ENCODE assay signal across 12 cellular contexts in genomic region chr3:40920041-40920440, GRCh38.
DNase-seq lines count a peak whose midpoint lies in the region; TF ChIP-seq lines count a peak whose summit lies in the region.
"Had no signal": no experiment of that assay in that cellular context is flagged by ENCODE, and none has a peak within 500 bp of the region (broad histone marks: within the 10 kb centered on the region; RNA-seq: fewer than 3 reads in every experiment).

No MANE protein-coding gene starts in this region.

- no peaks in the 10 kb centered on the region for H3K36me3 Mint-ChIP-seq in activated T-helper 1 cell treated with anti-CD3 and anti-CD28 coated beads, Interleukin-12 subunit alpha, Interleukin-12 subunit beta, Interleukin-2, Interleukin-4 antibody, amounts not matched to agents 30 ng/mL and 10 ng/mL and 1 ng/mL, durations not matched to agents 14 hours and 24 hours and 36 hours (ENCODE audit: low read depth)
- H3K36me3 Mint-ChIP-seq in endothelial cell (ENCODE audit: low read depth, unreplicated experiment), result peaks cover 5% of the 10 kb centered on the region

- CTCF ChIA-PET in HEK293 (lab: Yijun Ruan, JAX), result interaction anchor here (0.5 kb wide), 1 partner anchor 25 kb away, joined by 3 read pairs; no protein-coding TSS in a partner anchor

- H3K27ac ChIP-seq in HEK293 (ENCODE audit: extremely low read depth, low read depth, low read length) (no peak overlapping the region), thyroid gland (no peak overlapping the region)

- 81 to 86% methylated on average over 2 of the region's 2 CpGs for WGBS in thyroid gland, 2 donors

- intact Hi-C loops in activated T-helper 1 cell treated with anti-CD3 and anti-CD28 coated beads, Interleukin-12 subunit alpha, Interleukin-12 subunit beta, Interleukin-2, Interleukin-4 antibody, amounts not matched to agents 30 ng/mL and 10 ng/mL and 1 ng/mL, durations not matched to agents 14 hours and 24 hours and 36 hours (cut with micrococcal nuclease), result no loop called here
- intact Hi-C loops in thyroid gland (cut with DNase I), result no loop called here

- H3K36me3 ChIP-seq in HEK293 (ENCODE audit: control insufficient read depth in 2 of 2, insufficient read depth in 1 of 2, low read length in 2 of 2), result no peaks in the 10 kb centered on the region
- H3K36me3 ChIP-seq in adipocyte (ENCODE audit: control insufficient read depth, insufficient read depth, low read length, severe bottlenecking), result no peaks in the 10 kb centered on the region
- H3K36me3 ChIP-seq in thyroid gland, result no peaks in the 10 kb centered on the region

- H3K4me3 ChIP-seq in HEK293 (ENCODE audit: low read depth, low read length) (no peak overlapping the region), adipocyte (ENCODE audit: low read length) (no peak overlapping the region), thyroid gland (replicated peaks in 1 of 3) (no peak overlapping the region)

- POLR2A ChIA-PET in HEK293 (lab: Yijun Ruan, JAX), result no interaction called here

- no peak overlapping the region for H3K4me3 Mint-ChIP-seq in activated T-helper 1 cell treated with anti-CD3 and anti-CD28 coated beads, Interleukin-12 subunit alpha, Interleukin-12 subunit beta, Interleukin-2, Interleukin-4 antibody, amounts not matched to agents 30 ng/mL and 10 ng/mL and 1 ng/mL, durations not matched to agents 14 hours and 24 hours and 36 hours
- H3K4me3 Mint-ChIP-seq in endothelial cell (ENCODE audit: unreplicated experiment), result no peak overlapping the region
- H3K4me3 Mint-ChIP-seq: activated CD8-positive, alpha-beta T cell treated with anti-CD3 and anti-CD28 coated beads, Interleukin-2, amount 10 ng/mL, durations not matched to agents 7 days and 5 days; B cell; T-helper 17 cell had no signal

- no peak overlapping the region for H3K27ac Mint-ChIP-seq in activated T-helper 1 cell treated with anti-CD3 and anti-CD28 coated beads, Interleukin-12 subunit alpha, Interleukin-12 subunit beta, Interleukin-2, Interleukin-4 antibody, amounts not matched to agents 30 ng/mL and 10 ng/mL and 1 ng/mL, durations not matched to agents 14 hours and 24 hours and 36 hours
- no peak overlapping the region for H3K27ac Mint-ChIP-seq in endothelial cell (ENCODE audit: unreplicated experiment)
- H3K27ac Mint-ChIP-seq: activated CD8-positive, alpha-beta T cell treated with anti-CD3 and anti-CD28 coated beads, Interleukin-2, amount 10 ng/mL, durations not matched to agents 7 days and 5 days; B cell; T-helper 17 cell had no signal

- DNase-seq in COLO829 (ENCODE audit: low spot score) (peak; percentile 50), adipocyte (ENCODE audit: low read depth) (peak; percentile 1), iPS DF 4.7 (ENCODE audit: extremely low read depth, low spot score) (peak; percentile 53), endothelial cell (ENCODE audit: low spot score) (no peak), thyroid gland (no peak), putamen (ENCODE audit: low spot score) (no peak)
- no peak for DNase-seq in activated T-helper 1 cell treated with anti-CD3 and anti-CD28 coated beads, Interleukin-12 subunit alpha, Interleukin-12 subunit beta, Interleukin-2, Interleukin-4 antibody, amounts not matched to agents 30 ng/mL and 10 ng/mL and 1 ng/mL, durations not matched to agents 14 hours and 24 hours and 36 hours (ENCODE audit: low spot score)
- DNase-seq: activated CD8-positive, alpha-beta T cell treated with anti-CD3 and anti-CD28 coated beads, Interleukin-2, amount 10 ng/mL, durations not matched to agents 7 days and 5 days; NCI-H1694 treated with DMSO at 0.1 percent for 48 hours; T-helper 17 cell had no signal

- no peaks in the 10 kb centered on the region for H3K27me3 Mint-ChIP-seq in activated T-helper 1 cell treated with anti-CD3 and anti-CD28 coated beads, Interleukin-12 subunit alpha, Interleukin-12 subunit beta, Interleukin-2, Interleukin-4 antibody, amounts not matched to agents 30 ng/mL and 10 ng/mL and 1 ng/mL, durations not matched to agents 14 hours and 24 hours and 36 hours (ENCODE audit: insufficient read depth)
- H3K27me3 Mint-ChIP-seq in endothelial cell (ENCODE audit: unreplicated experiment), result peaks cover 2% of the 10 kb centered on the region

- H3K9ac ChIP-seq in adipocyte (ENCODE audit: low read length), result no peak overlapping the region

- no peaks in the 10 kb centered on the region; the same call in 1 of the 2 replicates for H3K4me1 ChIP-seq in HEK293 (ENCODE audit: control insufficient read depth, insufficient read depth, low read length)
- H3K4me1 ChIP-seq in adipocyte (ENCODE audit: control insufficient read depth, insufficient read depth, low read length), result peaks cover 3% of the 10 kb centered on the region
- H3K4me1 ChIP-seq in thyroid gland, result peaks cover 12 to 13% of the 10 kb centered on the region in 2 donors

- TF ChIP-seq CTCF in HEK293 (tag by site-specific recombination; IDR thresholded peaks at IDR 0.05) (no peak), endothelial cell (IDR thresholded peaks at IDR 0.05; ENCODE audit: unreplicated experiment) (no peak), thyroid gland (IDR thresholded peaks at IDR 0.05) (no peak)

- no peaks in the 10 kb centered on the region for H3K9me3 Mint-ChIP-seq in activated T-helper 1 cell treated with anti-CD3 and anti-CD28 coated beads, Interleukin-12 subunit alpha, Interleukin-12 subunit beta, Interleukin-2, Interleukin-4 antibody, amounts not matched to agents 30 ng/mL and 10 ng/mL and 1 ng/mL, durations not matched to agents 14 hours and 24 hours and 36 hours
- no peaks in the 10 kb centered on the region for H3K9me3 Mint-ChIP-seq in endothelial cell (ENCODE audit: unreplicated experiment)

- H3K9me3 ChIP-seq in HEK293 (ENCODE audit: control insufficient read depth, insufficient read depth, low read depth, low read length) (no peaks in the 10 kb centered on the region), adipocyte (ENCODE audit: control insufficient read depth, low read length) (no peaks in the 10 kb centered on the region), thyroid gland (no peaks in the 10 kb centered on the region)

- H3K4me1 Mint-ChIP-seq in activated T-helper 1 cell treated with anti-CD3 and anti-CD28 coated beads, Interleukin-12 subunit alpha, Interleukin-12 subunit beta, Interleukin-2, Interleukin-4 antibody, amounts not matched to agents 30 ng/mL and 10 ng/mL and 1 ng/mL, durations not matched to agents 14 hours and 24 hours and 36 hours (ENCODE audit: low read depth), result no peaks in the 10 kb centered on the region
- peaks cover 15% of the 10 kb centered on the region for H3K4me1 Mint-ChIP-seq in endothelial cell (ENCODE audit: unreplicated experiment)
- H3K4me1 Mint-ChIP-seq: T-helper 17 cell had no signal

- no peaks in the 10 kb centered on the region for H3K27me3 ChIP-seq in adipocyte (replicated peaks; ENCODE audit: control insufficient read depth, insufficient read depth, low read length)
- H3K27me3 ChIP-seq in thyroid gland, result no peaks in the 10 kb centered on the region

- no peak for TF ChIP-seq POLR2A in thyroid gland (IDR thresholded peaks at IDR 0.05)

TF ChIP-seq in HEK293, 187 proteins besides CTCF, POLR2A, EP300 and RAD21:
- no peak for TF ChIP-seq ZNF747 (tag by site-specific recombination; IDR thresholded peaks at IDR 0.05)
- TF ChIP-seq ZBTB20 (tag by site-specific recombination; IDR thresholded peaks at IDR 0.05), result peak; percentile 25; the same call in 1 of the 2 replicates
TF ChIP-seq in HEK293: peak in this region for 1.

Comparison
In these comparisons a context has a peak if more than half of its experiments do, and no peak if none do; other contexts are left out.
1. DNase-seq: peak in COLO829 (single experiment), adipocyte (single experiment) and iPS DF 4.7 (single experiment); none in activated T-helper 1 cell treated with anti-CD3 and anti-CD28 coated beads, Interleukin-12 subunit alpha, Interleukin-12 subunit beta, Interleukin-2, Interleukin-4 antibody, amounts not matched to agents 30 ng/mL and 10 ng/mL and 1 ng/mL, durations not matched to agents 14 hours and 24 hours and 36 hours (single experiment), endothelial cell (single experiment), thyroid gland (0 of 2) and putamen (single experiment).